Comparison of ENCODE assay signal across 1 cellular context in the genomic region with DNA sequence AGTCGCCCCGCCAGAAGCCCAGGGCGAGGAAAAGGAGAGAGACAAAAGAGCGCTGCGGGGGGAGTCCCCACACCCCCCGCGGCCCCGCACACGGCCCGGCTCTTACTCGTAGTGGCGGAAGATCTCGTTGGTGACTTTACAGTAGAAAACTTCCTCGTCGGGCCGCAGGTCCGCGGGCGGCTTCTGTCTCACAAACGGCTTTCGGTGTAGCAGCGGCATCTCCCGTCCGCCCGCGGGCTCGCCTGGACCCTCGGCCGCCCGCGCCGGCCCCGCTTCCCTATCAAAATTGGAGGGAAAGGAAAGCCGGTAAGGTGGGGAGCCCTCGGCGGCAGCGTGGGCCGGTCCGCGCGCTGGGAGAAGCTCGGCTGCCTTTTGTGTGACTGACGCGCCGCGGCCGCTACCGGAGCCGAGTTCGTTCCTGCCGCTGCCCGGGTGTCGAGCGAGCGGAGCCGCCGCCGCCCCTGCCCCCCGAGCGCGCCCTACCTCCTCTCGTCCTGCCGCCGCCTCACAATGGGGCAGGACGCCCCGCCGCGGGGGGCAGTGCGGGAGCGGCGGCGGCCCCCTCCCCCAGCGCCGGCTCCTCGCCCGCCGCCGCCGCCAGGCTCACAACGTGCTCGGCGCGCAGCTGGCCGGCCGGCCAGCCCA.
TF ChIP-seq lines count a peak whose summit lies in the region.

No MANE protein-coding gene starts in this region.

TF ChIP-seq in HepG2, 621 proteins besides CTCF, POLR2A, EP300 and RAD21 (continued from another document and continues in another):
- TF ChIP-seq, protein P1, sequence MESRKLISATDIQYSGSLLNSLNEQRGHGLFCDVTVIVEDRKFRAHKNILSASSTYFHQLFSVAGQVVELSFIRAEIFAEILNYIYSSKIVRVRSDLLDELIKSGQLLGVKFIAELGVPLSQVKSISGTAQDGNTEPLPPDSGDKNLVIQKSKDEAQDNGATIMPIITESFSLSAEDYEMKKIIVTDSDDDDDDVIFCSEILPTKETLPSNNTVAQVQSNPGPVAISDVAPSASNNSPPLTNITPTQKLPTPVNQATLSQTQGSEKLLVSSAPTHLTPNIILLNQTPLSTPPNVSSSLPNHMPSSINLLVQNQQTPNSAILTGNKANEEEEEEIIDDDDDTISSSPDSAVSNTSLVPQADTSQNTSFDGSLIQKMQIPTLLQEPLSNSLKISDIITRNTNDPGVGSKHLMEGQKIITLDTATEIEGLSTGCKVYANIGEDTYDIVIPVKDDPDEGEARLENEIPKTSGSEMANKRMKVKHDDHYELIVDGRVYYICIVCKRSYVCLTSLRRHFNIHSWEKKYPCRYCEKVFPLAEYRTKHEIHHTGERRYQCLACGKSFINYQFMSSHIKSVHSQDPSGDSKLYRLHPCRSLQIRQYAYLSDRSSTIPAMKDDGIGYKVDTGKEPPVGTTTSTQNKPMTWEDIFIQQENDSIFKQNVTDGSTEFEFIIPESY (CRISPR knock-in tag; IDR thresholded peaks at IDR 0.05), result no peak
- TF ChIP-seq NFYB (CRISPR knock-in tag; IDR thresholded peaks at IDR 0.05), result no peak
- TF ChIP-seq PHF8 (CRISPR knock-in tag; IDR thresholded peaks at IDR 0.05), result no peak
- TF ChIP-seq MXI1 (IDR thresholded peaks at IDR 0.05; ENCODE audit: borderline replicate concordance, low read depth, low read length), result peak; percentile 8; the same call in 1 of the 3 replicates
- TF ChIP-seq ZNF878 (CRISPR knock-in tag; IDR thresholded peaks at IDR 0.05), result no peak
- TF ChIP-seq FOXA3 (CRISPR knock-in tag; IDR thresholded peaks at IDR 0.05), result no peak
- TF ChIP-seq ARNT2 (CRISPR knock-in tag; IDR thresholded peaks at IDR 0.05; ENCODE audit: low read depth), result no peak
- no peak for TF ChIP-seq GATA4 (IDR thresholded peaks at IDR 0.05; ENCODE audit: borderline replicate concordance, low read depth)
- 0 out of 2 replicates have a peak, but pooled peaks have one; percentile 1 for TF ChIP-seq NCOA2 (CRISPR knock-in tag; IDR thresholded peaks at IDR 0.05)
- TF ChIP-seq, protein P2, sequence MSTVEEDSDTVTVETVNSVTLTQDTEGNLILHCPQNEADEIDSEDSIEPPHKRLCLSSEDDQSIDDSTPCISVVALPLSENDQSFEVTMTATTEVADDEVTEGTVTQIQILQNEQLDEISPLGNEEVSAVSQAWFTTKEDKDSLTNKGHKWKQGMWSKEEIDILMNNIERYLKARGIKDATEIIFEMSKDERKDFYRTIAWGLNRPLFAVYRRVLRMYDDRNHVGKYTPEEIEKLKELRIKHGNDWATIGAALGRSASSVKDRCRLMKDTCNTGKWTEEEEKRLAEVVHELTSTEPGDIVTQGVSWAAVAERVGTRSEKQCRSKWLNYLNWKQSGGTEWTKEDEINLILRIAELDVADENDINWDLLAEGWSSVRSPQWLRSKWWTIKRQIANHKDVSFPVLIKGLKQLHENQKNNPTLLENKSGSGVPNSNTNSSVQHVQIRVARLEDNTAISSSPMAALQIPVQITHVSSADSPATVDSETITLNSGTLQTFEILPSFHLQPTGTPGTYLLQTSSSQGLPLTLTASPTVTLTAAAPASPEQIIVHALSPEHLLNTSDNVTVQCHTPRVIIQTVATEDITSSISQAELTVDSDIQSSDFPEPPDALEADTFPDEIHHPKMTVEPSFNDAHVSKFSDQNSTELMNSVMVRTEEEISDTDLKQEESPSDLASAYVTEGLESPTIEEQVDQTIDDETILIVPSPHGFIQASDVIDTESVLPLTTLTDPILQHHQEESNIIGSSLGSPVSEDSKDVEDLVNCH (CRISPR knock-in tag; IDR thresholded peaks at IDR 0.05), result no peak; the same call in 1 of the 2 replicates
- TF ChIP-seq, protein P3, sequence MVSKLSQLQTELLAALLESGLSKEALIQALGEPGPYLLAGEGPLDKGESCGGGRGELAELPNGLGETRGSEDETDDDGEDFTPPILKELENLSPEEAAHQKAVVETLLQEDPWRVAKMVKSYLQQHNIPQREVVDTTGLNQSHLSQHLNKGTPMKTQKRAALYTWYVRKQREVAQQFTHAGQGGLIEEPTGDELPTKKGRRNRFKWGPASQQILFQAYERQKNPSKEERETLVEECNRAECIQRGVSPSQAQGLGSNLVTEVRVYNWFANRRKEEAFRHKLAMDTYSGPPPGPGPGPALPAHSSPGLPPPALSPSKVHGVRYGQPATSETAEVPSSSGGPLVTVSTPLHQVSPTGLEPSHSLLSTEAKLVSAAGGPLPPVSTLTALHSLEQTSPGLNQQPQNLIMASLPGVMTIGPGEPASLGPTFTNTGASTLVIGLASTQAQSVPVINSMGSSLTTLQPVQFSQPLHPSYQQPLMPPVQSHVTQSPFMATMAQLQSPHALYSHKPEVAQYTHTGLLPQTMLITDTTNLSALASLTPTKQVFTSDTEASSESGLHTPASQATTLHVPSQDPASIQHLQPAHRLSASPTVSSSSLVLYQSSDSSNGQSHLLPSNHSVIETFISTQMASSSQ (IDR thresholded peaks at IDR 0.05; ENCODE audit: low read depth), result no peak
- TF ChIP-seq, protein P3 (CRISPR knock-in tag; IDR thresholded peaks at IDR 0.05; ENCODE audit: borderline replicate concordance), result no peak
- no peak for TF ChIP-seq NFE2 (CRISPR knock-in tag; IDR thresholded peaks at IDR 0.05)
- TF ChIP-seq, protein P4, sequence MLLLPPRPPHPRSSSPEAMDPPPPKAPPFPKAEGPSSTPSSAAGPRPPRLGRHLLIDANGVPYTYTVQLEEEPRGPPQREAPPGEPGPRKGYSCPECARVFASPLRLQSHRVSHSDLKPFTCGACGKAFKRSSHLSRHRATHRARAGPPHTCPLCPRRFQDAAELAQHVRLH (CRISPR knock-in tag; IDR thresholded peaks at IDR 0.05; ENCODE audit: borderline replicate concordance, low read depth), result no peak
- TF ChIP-seq, protein P5, sequence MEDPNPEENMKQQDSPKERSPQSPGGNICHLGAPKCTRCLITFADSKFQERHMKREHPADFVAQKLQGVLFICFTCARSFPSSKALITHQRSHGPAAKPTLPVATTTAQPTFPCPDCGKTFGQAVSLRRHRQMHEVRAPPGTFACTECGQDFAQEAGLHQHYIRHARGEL (CRISPR knock-in tag; IDR thresholded peaks at IDR 0.05), result no peak
- TF ChIP-seq ZSCAN29 (CRISPR knock-in tag; conservative IDR thresholded peaks at IDR 0.05), result no peak; the same call in 1 of the 2 replicates
- TF ChIP-seq GFI1 (CRISPR knock-in tag; IDR thresholded peaks at IDR 0.05; ENCODE audit: borderline replicate concordance), result no peak; the same call in 1 of the 2 replicates
- no peak for TF ChIP-seq ZFP90 (CRISPR knock-in tag; IDR thresholded peaks at IDR 0.05; ENCODE audit: borderline replicate concordance)
- TF ChIP-seq, protein P6, sequence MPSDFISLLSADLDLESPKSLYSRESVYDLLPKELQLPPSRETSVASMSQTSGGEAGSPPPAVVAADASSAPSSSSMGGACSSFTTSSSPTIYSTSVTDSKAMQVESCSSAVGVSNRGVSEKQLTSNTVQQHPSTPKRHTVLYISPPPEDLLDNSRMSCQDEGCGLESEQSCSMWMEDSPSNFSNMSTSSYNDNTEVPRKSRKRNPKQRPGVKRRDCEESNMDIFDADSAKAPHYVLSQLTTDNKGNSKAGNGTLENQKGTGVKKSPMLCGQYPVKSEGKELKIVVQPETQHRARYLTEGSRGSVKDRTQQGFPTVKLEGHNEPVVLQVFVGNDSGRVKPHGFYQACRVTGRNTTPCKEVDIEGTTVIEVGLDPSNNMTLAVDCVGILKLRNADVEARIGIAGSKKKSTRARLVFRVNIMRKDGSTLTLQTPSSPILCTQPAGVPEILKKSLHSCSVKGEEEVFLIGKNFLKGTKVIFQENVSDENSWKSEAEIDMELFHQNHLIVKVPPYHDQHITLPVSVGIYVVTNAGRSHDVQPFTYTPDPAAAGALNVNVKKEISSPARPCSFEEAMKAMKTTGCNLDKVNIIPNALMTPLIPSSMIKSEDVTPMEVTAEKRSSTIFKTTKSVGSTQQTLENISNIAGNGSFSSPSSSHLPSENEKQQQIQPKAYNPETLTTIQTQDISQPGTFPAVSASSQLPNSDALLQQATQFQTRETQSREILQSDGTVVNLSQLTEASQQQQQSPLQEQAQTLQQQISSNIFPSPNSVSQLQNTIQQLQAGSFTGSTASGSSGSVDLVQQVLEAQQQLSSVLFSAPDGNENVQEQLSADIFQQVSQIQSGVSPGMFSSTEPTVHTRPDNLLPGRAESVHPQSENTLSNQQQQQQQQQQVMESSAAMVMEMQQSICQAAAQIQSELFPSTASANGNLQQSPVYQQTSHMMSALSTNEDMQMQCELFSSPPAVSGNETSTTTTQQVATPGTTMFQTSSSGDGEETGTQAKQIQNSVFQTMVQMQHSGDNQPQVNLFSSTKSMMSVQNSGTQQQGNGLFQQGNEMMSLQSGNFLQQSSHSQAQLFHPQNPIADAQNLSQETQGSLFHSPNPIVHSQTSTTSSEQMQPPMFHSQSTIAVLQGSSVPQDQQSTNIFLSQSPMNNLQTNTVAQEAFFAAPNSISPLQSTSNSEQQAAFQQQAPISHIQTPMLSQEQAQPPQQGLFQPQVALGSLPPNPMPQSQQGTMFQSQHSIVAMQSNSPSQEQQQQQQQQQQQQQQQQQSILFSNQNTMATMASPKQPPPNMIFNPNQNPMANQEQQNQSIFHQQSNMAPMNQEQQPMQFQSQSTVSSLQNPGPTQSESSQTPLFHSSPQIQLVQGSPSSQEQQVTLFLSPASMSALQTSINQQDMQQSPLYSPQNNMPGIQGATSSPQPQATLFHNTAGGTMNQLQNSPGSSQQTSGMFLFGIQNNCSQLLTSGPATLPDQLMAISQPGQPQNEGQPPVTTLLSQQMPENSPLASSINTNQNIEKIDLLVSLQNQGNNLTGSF (CRISPR knock-in tag; IDR thresholded peaks at IDR 0.05), result peak; percentile 3; the same call in 1 of the 2 replicates
- TF ChIP-seq ZNF572 (CRISPR knock-in tag; IDR thresholded peaks at IDR 0.05), result no peak
- no peak for TF ChIP-seq ZNF530 (CRISPR knock-in tag; IDR thresholded peaks at IDR 0.05; ENCODE audit: low read depth)
- no peak for TF ChIP-seq ZNF556 (CRISPR knock-in tag; IDR thresholded peaks at IDR 0.05; ENCODE audit: borderline replicate concordance)
- TF ChIP-seq, protein P7, sequence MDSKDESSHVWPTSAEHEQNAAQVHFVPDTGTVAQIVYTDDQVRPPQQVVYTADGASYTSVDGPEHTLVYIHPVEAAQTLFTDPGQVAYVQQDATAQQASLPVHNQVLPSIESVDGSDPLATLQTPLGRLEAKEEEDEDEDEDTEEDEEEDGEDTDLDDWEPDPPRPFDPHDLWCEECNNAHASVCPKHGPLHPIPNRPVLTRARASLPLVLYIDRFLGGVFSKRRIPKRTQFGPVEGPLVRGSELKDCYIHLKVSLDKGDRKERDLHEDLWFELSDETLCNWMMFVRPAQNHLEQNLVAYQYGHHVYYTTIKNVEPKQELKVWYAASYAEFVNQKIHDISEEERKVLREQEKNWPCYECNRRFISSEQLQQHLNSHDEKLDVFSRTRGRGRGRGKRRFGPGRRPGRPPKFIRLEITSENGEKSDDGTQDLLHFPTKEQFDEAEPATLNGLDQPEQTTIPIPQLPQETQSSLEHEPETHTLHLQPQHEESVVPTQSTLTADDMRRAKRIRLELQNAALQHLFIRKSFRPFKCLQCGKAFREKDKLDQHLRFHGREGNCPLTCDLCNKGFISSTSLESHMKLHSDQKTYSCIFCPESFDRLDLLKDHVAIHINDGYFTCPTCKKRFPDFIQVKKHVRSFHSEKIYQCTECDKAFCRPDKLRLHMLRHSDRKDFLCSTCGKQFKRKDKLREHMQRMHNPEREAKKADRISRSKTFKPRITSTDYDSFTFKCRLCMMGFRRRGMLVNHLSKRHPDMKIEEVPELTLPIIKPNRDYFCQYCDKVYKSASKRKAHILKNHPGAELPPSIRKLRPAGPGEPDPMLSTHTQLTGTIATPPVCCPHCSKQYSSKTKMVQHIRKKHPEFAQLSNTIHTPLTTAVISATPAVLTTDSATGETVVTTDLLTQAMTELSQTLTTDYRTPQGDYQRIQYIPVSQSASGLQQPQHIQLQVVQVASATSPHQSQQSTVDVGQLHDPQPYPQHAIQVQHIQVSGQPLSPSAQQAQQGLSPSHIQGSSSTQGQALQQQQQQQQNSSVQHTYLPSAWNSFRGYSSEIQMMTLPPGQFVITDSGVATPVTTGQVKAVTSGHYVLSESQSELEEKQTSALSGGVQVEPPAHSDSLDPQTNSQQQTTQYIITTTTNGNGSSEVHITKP (CRISPR knock-in tag; IDR thresholded peaks at IDR 0.05; ENCODE audit: low read depth), result no peak
- no peak for TF ChIP-seq KDM5B (CRISPR knock-in tag; IDR thresholded peaks at IDR 0.05; ENCODE audit: borderline replicate concordance)
- TF ChIP-seq, protein P8, sequence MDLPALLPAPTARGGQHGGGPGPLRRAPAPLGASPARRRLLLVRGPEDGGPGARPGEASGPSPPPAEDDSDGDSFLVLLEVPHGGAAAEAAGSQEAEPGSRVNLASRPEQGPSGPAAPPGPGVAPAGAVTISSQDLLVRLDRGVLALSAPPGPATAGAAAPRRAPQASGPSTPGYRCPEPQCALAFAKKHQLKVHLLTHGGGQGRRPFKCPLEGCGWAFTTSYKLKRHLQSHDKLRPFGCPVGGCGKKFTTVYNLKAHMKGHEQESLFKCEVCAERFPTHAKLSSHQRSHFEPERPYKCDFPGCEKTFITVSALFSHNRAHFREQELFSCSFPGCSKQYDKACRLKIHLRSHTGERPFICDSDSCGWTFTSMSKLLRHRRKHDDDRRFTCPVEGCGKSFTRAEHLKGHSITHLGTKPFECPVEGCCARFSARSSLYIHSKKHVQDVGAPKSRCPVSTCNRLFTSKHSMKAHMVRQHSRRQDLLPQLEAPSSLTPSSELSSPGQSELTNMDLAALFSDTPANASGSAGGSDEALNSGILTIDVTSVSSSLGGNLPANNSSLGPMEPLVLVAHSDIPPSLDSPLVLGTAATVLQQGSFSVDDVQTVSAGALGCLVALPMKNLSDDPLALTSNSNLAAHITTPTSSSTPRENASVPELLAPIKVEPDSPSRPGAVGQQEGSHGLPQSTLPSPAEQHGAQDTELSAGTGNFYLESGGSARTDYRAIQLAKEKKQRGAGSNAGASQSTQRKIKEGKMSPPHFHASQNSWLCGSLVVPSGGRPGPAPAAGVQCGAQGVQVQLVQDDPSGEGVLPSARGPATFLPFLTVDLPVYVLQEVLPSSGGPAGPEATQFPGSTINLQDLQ (CRISPR knock-in tag; IDR thresholded peaks at IDR 0.05), result peak; percentile 30
- TF ChIP-seq, protein P9, sequence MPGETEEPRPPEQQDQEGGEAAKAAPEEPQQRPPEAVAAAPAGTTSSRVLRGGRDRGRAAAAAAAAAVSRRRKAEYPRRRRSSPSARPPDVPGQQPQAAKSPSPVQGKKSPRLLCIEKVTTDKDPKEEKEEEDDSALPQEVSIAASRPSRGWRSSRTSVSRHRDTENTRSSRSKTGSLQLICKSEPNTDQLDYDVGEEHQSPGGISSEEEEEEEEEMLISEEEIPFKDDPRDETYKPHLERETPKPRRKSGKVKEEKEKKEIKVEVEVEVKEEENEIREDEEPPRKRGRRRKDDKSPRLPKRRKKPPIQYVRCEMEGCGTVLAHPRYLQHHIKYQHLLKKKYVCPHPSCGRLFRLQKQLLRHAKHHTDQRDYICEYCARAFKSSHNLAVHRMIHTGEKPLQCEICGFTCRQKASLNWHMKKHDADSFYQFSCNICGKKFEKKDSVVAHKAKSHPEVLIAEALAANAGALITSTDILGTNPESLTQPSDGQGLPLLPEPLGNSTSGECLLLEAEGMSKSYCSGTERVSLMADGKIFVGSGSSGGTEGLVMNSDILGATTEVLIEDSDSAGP (CRISPR knock-in tag; IDR thresholded peaks at IDR 0.05; ENCODE audit: borderline replicate concordance), result peak; percentile 1; the same call in 1 of the 2 replicates
- TF ChIP-seq SIX4 (CRISPR knock-in tag; IDR thresholded peaks at IDR 0.05), result 0 out of 2 replicates have a peak, but pooled peaks have one; percentile 25
